Comparison of ENCODE assay signal across 17 cellular contexts in genomic region chr11:14669958-14670357, GRCh38.
"Had no signal": no experiment of that assay in that cellular context is flagged by ENCODE, and none has a peak within 500 bp of the region (broad histone marks: within the 10 kb centered on the region; RNA-seq: fewer than 3 reads in every experiment).

No MANE protein-coding gene starts in this region.

- H3K27me3 Mint-ChIP-seq: activated CD4-positive, alpha-beta T cell treated with anti-CD3 and anti-CD28 coated beads, Interleukin-2, amount 10 ng/mL, durations not matched to agents 24 days and 14 days had no signal

- H3K4me3 Mint-ChIP-seq: activated CD4-positive, alpha-beta T cell treated with anti-CD3 and anti-CD28 coated beads, Interleukin-2, amount 10 ng/mL, durations not matched to agents 24 days and 14 days; activated CD8-positive, alpha-beta T cell treated with anti-CD3 and anti-CD28 coated beads, Interleukin-2, amount 10 ng/mL, durations not matched to agents 7 days and 5 days; neural crest cell; WTC11 had no signal

- H3K4me1 Mint-ChIP-seq: neural crest cell had no signal

- ATAC-seq: activated CD8-positive, alpha-beta T cell treated with anti-CD3 and anti-CD28 coated beads, Interleukin-2, amount 10 ng/mL, durations not matched to agents 7 days and 5 days; body of pancreas; foreskin keratinocyte; WTC11 had no signal

- H3K27ac Mint-ChIP-seq: activated CD4-positive, alpha-beta T cell treated with anti-CD3 and anti-CD28 coated beads, Interleukin-2, amount 10 ng/mL, durations not matched to agents 24 days and 14 days; activated CD8-positive, alpha-beta T cell treated with anti-CD3 and anti-CD28 coated beads, Interleukin-2, amount 10 ng/mL, durations not matched to agents 7 days and 5 days; WTC11 had no signal

- H3K9me3 Mint-ChIP-seq: neural crest cell had no signal

- DNase-seq: activated CD4-positive, alpha-beta T cell treated with anti-CD3 and anti-CD28 coated beads, Interleukin-2, amount 10 ng/mL, durations not matched to agents 24 days and 14 days; activated CD8-positive, alpha-beta memory T cell treated with anti-CD3 and anti-CD28 coated beads, Interleukin-2, amount 50 U/mL, for 4 hours; activated CD8-positive, alpha-beta T cell treated with anti-CD3 and anti-CD28 coated beads, Interleukin-2, amount 10 ng/mL, durations not matched to agents 7 days and 5 days; activated naive CD4-positive, alpha-beta T cell treated with anti-CD3 and anti-CD28 coated beads, Interleukin-2, amount 50 U/mL, for 16 hours; amygdala; body of pancreas; caudate nucleus; colonic mucosa; esophagus squamous epithelium; foreskin keratinocyte; glutamatergic neuron; kidney glomerular epithelial cell; sigmoid colon; spleen; stomach had no signal
